8 cellular contexts compared by ENCODE assay signal in the genomic region with DNA sequence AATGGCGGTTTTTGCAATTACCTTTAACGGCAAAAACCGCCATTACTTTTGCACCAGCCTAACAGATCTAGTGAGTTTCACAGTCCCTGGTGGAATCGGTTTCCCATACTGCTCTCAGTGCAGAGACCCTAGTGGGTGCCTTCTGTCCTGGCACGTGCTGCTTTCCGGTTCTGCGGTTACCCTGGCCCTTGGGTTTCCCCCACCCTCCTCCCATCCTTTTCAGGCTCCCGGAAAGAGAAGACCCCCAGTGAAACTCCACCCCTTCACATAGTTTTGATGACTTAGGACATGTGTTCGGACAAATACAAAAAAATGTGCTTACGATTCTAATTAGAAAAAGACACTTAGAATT. TPM values are rescaled to one million over a fixed set of nuclear protein-coding genes. Genes with fewer than 3 reads are reported as not detected.
DNase-seq lines count a peak whose midpoint lies in the region; ATAC-seq and TF ChIP-seq lines count a peak whose summit lies in the region.

No MANE protein-coding gene starts in this region.

- no peak overlapping the region for H2AFZ ChIP-seq in HCT116 (ENCODE audit: low read depth, low read length, poor library complexity, severe bottlenecking)

- POLR2A ChIA-PET in HCT116 (lab: Charles Lee) = interaction anchor here (0.8 to 1.4 kb wide), 2 partner anchors 63 to 184 kb away, joined by 3 to 7 read pairs; a partner anchor contains a TSS

- no peaks in the 10 kb centered on the region for H3K79me2 ChIP-seq in HCT116 (ENCODE audit: insufficient read depth, low read length)

- CTCF ChIA-PET in HCT116 (lab: Charles Lee) = no interaction called here

- no peak for TF ChIP-seq POLR2A in HCT116 (IDR thresholded peaks at IDR 0.05; ENCODE audit: borderline replicate concordance, extremely low read depth, insufficient read depth, insufficient read length)

- peaks cover 3 to 18% of the 10 kb centered on the region in 2 experiments; a peak in 3 of 4 replicates for H3K4me1 ChIP-seq in HCT116 (ENCODE audit: control insufficient read depth in 1 of 2, insufficient read depth in 2 of 2, low read length in 2 of 2)

- intact Hi-C loops in HCT116 (cut with micrococcal nuclease) (no loop called here), left ventricle myocardium superior (cut with micrococcal nuclease) (no loop called here)

- no peaks in the 10 kb centered on the region for H3K9me3 ChIP-seq in HCT116 (ENCODE audit: control insufficient read depth in 1 of 2, insufficient read depth in 1 of 2, low read depth in 1 of 2, low read length in 2 of 2)

- H4K20me1 ChIP-seq in HCT116 (ENCODE audit: insufficient read depth) = no peaks in the 10 kb centered on the region

- H3K9me2 ChIP-seq in HCT116 (ENCODE audit: insufficient read depth) = no peaks in the 10 kb centered on the region

- ATAC-seq in HCT116 = peak; percentile 37; the same call in 1 of the 2 replicates
- peak; percentile 35 for ATAC-seq in left ventricle myocardium superior

- H3K4me2 ChIP-seq in HCT116 (ENCODE audit: low read length) = peak overlapping the region; percentile 87

- H3K36me3 ChIP-seq in HCT116 (ENCODE audit: control insufficient read depth in 1 of 2, insufficient read depth in 2 of 2, low read length in 2 of 2) = no peaks in the 10 kb centered on the region

- TSS peak; percentile 81 for BruUV-seq in HCT116 (replicated peaks; lab: Mats Ljungman, UMichigan)

- no peaks in the 10 kb centered on the region for H3K27me3 ChIP-seq in HCT116 (ENCODE audit: insufficient read depth, low read length)

- TF ChIP-seq CTCF in GM12875 (IDR thresholded peaks at IDR 0.05; ENCODE audit: borderline replicate concordance, insufficient read depth, low read depth, low read length) = no peak
- no peak for TF ChIP-seq CTCF in HCT116 (IDR thresholded peaks at IDR 0.05 in 2 of 3, conservative IDR thresholded peaks at IDR 0.05 in 1 of 3; ENCODE audit: borderline replicate concordance in 1 of 3, insufficient read depth in 1 of 3, low read depth in 2 of 3, low read length in 2 of 3)

- H3K9ac ChIP-seq in HCT116 (ENCODE audit: low read length) = peak overlapping the region; percentile 79

- H3K4me3 ChIP-seq in GM12875 (ENCODE audit: low read depth, low read length) = peak overlapping the region; percentile 31
- H3K4me3 ChIP-seq in HCT116 (replicated peaks in 1 of 2; ENCODE audit: low read depth in 1 of 2, low read length in 2 of 2) = peak overlapping the region; percentile 40 to 60

- peak overlapping the region; percentile 59 for H3K27ac ChIP-seq in HCT116 (ENCODE audit: low read depth, low read length)

- DNase-seq in HCT116 (ENCODE audit: low read depth, low spot score) = no peak
- peak; percentile 69 for DNase-seq in NCI-H345 treated with DMSO at 0.1 percent for 48 hours (lab: John Stamatoyannopoulos, UW; ENCODE audit: unreplicated experiment)
- DNase-seq in activated naive CD4-positive, alpha-beta T cell treated with Interleukin-2 at 50 U/mL for 16 hours = peak; percentile 54
- DNase-seq in left ventricle myocardium superior = no peak
- peak; percentile 15 to 32 for DNase-seq in stimulated activated CD4-positive, alpha-beta T cell treated with anti-CD3 and anti-CD28 coated beads, Interleukin-12 subunit alpha, Interleukin-12 subunit beta, amount 100 ng/mL, for 24 hours (ENCODE audit: low read depth in 2 of 2)
- no peak for DNase-seq in globus pallidus (ENCODE audit: low spot score)
- no peak for DNase-seq in superior temporal gyrus (ENCODE audit: extremely low spot score)

- RAD21 ChIA-PET in HCT116 (lab: Charles Lee; ENCODE audit: low non-redundant PET in 1 of 2, low total read pairs in 2 of 2, uncharacterized antibody in 2 of 2, unreplicated experiment in 2 of 2) = interaction anchor here in 1 of 2 experiments (1.4 kb wide), 1 partner anchor 412 kb away, joined by 4 read pairs; no protein-coding TSS in a partner anchor

- no peak for TF ChIP-seq RAD21 in HCT116 (IDR thresholded peaks at IDR 0.05; ENCODE audit: low read depth)

TF ChIP-seq in HCT116, 20 proteins besides CTCF, POLR2A, EP300 and RAD21:
- TF ChIP-seq CBX3 (IDR thresholded peaks at IDR 0.05; ENCODE audit: low read depth) (no peak), CEBPB (IDR thresholded peaks at IDR 0.05; ENCODE audit: low read depth) (no peak), POLR2AphosphoS5 (IDR thresholded peaks at IDR 0.05; ENCODE audit: low read depth, low read length) (no peak), FOSL1 (IDR thresholded peaks at IDR 0.05; ENCODE audit: low read depth) (no peak), SRF (IDR thresholded peaks at IDR 0.05; ENCODE audit: low read depth) (no peak), ZNF274 (IDR thresholded peaks at IDR 0.05; ENCODE audit: low read depth, low read length) (no peak)
- TF ChIP-seq, protein P1, sequence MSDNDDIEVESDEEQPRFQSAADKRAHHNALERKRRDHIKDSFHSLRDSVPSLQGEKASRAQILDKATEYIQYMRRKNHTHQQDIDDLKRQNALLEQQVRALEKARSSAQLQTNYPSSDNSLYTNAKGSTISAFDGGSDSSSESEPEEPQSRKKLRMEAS (IDR thresholded peaks at IDR 0.05) = no peak
- TF ChIP-seq, protein P2, sequence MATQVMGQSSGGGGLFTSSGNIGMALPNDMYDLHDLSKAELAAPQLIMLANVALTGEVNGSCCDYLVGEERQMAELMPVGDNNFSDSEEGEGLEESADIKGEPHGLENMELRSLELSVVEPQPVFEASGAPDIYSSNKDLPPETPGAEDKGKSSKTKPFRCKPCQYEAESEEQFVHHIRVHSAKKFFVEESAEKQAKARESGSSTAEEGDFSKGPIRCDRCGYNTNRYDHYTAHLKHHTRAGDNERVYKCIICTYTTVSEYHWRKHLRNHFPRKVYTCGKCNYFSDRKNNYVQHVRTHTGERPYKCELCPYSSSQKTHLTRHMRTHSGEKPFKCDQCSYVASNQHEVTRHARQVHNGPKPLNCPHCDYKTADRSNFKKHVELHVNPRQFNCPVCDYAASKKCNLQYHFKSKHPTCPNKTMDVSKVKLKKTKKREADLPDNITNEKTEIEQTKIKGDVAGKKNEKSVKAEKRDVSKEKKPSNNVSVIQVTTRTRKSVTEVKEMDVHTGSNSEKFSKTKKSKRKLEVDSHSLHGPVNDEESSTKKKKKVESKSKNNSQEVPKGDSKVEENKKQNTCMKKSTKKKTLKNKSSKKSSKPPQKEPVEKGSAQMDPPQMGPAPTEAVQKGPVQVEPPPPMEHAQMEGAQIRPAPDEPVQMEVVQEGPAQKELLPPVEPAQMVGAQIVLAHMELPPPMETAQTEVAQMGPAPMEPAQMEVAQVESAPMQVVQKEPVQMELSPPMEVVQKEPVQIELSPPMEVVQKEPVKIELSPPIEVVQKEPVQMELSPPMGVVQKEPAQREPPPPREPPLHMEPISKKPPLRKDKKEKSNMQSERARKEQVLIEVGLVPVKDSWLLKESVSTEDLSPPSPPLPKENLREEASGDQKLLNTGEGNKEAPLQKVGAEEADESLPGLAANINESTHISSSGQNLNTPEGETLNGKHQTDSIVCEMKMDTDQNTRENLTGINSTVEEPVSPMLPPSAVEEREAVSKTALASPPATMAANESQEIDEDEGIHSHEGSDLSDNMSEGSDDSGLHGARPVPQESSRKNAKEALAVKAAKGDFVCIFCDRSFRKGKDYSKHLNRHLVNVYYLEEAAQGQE (IDR thresholded peaks at IDR 0.05; ENCODE audit: low read depth) = no peak
- TF ChIP-seq, protein P3, sequence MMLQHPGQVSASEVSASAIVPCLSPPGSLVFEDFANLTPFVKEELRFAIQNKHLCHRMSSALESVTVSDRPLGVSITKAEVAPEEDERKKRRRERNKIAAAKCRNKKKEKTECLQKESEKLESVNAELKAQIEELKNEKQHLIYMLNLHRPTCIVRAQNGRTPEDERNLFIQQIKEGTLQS (IDR thresholded peaks at IDR 0.05) = no peak

RNA-seq across cellular contexts. Expression of a gene that starts 36.9 kb away (rescaled TPM):
- total RNA-seq in HCT116 (2021; ENCODE audit: unreplicated experiment) (1.4 TPM), left ventricle myocardium superior (0.92 TPM)
- 1.3 and 1.8 TPM in 2 replicates for polyA plus RNA-seq in HCT116 (2012)

RNA-seq across cellular contexts. Expression of a gene that starts 41.5 kb away (rescaled TPM):
- total RNA-seq in HCT116 (2021; ENCODE audit: unreplicated experiment) (not detected), left ventricle myocardium superior (not detected)
- not detected in 2 replicates for polyA plus RNA-seq in HCT116 (2012)

Comparison
In these comparisons a context has a peak if more than half of its experiments do, and no peak if none do; other contexts are left out.
1. DNase-seq: peak in NCI-H345 treated with DMSO at 0.1 percent for 48 hours (single experiment), activated naive CD4-positive, alpha-beta T cell treated with Interleukin-2 at 50 U/mL for 16 hours (single experiment) and stimulated activated CD4-positive, alpha-beta T cell treated with anti-CD3 and anti-CD28 coated beads, Interleukin-12 subunit alpha, Interleukin-12 subunit beta, amount 100 ng/mL, for 24 hours (2 of 2); none in HCT116 (single experiment), left ventricle myocardium superior (single experiment), globus pallidus (single experiment) and superior temporal gyrus (single experiment).